In the genomic region with DNA sequence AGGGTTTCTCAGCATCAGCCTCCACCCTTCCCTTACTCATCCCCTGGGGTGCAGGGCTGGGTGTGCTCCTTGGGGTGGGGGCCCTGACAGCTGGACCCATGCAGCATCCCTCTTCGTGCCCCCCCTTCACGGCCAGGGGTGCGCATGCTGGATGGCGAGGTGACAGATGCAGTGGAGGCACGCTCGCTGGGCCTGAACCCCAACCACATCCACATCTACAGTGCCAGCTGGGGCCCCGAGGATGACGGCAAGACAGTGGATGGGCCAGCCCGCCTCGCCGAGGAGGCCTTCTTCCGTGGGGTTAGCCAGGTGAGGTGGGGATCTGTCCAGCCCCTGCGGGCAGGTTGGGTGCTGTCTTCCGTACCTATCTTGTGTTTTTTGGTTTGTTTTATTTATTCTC, we compare ENCODE assay signal across 20 cellular contexts. TPM values are rescaled to one million over a fixed set of nuclear protein-coding genes. Genes with fewer than 3 reads are reported as not detected.
DNase-seq lines count a peak whose midpoint lies in the region; ATAC-seq and TF ChIP-seq lines count a peak whose summit lies in the region.
"Had no signal": no experiment of that assay in that cellular context is flagged by ENCODE, and none has a peak within 500 bp of the region (broad histone marks: within the 10 kb centered on the region; RNA-seq: fewer than 3 reads in every experiment).

No MANE protein-coding gene starts in this region.

- TF ChIP-seq CTCF in endothelial cell (IDR thresholded peaks at IDR 0.05; ENCODE audit: unreplicated experiment) (no peak), sigmoid colon (IDR thresholded peaks at IDR 0.05) (no peak)

- DNase-seq in activated CD4-positive, alpha-beta T cell treated with anti-CD3 and anti-CD28 coated beads for 36 hours = no peak
- DNase-seq in activated CD4-positive, alpha-beta T cell treated with anti-CD3 and anti-CD28 coated beads, Interleukin-2, amount 50 U/mL, for 48 hours = no peak
- DNase-seq in Right ventricle myocardium inferior (ENCODE audit: missing footprints) (peak; percentile 48), cardiac septum (ENCODE audit: low spot score) (no peak), endothelial cell (ENCODE audit: low spot score) (no peak), NCI-H1417 (lab: John Stamatoyannopoulos, UW) (no peak), sigmoid colon (no peak)
- DNase-seq: CD8-positive, alpha-beta memory T cell; DMS79; H9; NCI-H1048; NCI-H146; NCI-H2081 treated with DMSO at 0.1 percent for 48 hours; NCI-H510A treated with DMSO at 0.1 percent for 48 hours; NCI-H82; PC-9 had no signal

- 95 to 97% methylated on average over 14 of the region's 14 CpGs for WGBS in sigmoid colon, 2 donors

- peaks cover 47 to 71% (median 61%) of the 10 kb centered on the region in 4 donors for H3K36me3 ChIP-seq in sigmoid colon

- ATAC-seq in activated CD4-positive, alpha-beta T cell treated with anti-CD3 and anti-CD28 coated beads for 36 hours = no peak
- ATAC-seq in Right ventricle myocardium inferior = no peak
- ATAC-seq in activated CD4-positive, CD25-positive, alpha-beta regulatory T cell treated with anti-CD3 and anti-CD28 coated beads, Interleukin-2, amount 50 U/mL, for 24 hours = no peak

- H3K27ac ChIP-seq in sigmoid colon = no peak overlapping the region
- H3K27ac ChIP-seq: BLaER1, KMS-11, PC-9 had no signal

- no peaks in the 10 kb centered on the region for H3K27me3 ChIP-seq in sigmoid colon
- H3K27me3 ChIP-seq: BLaER1 had no signal

- H3K36me3 Mint-ChIP-seq in activated CD4-positive, alpha-beta T cell treated with anti-CD3 and anti-CD28 coated beads for 36 hours (ENCODE audit: low read depth) = peaks cover 76% of the 10 kb centered on the region
- peaks cover 23% of the 10 kb centered on the region for H3K36me3 Mint-ChIP-seq in endothelial cell (ENCODE audit: low read depth, unreplicated experiment)

- H3K9me3 ChIP-seq in sigmoid colon = no peaks in the 10 kb centered on the region
- H3K9me3 ChIP-seq: BLaER1 had no signal

- H3K4me1 ChIP-seq in sigmoid colon = peaks cover 0 to 17% (median 13%) of the 10 kb centered on the region in 4 donors

- CTCF ChIA-PET in activated CD4-positive, alpha-beta T cell treated with anti-CD3 and anti-CD28 coated beads for 36 hours (lab: Charles Lee) = no interaction called here

- H3K9me3 Mint-ChIP-seq in activated CD4-positive, alpha-beta T cell treated with anti-CD3 and anti-CD28 coated beads for 36 hours (ENCODE audit: low read depth) = no peaks in the 10 kb centered on the region
- H3K9me3 Mint-ChIP-seq in endothelial cell (ENCODE audit: unreplicated experiment) = no peaks in the 10 kb centered on the region
- H3K9me3 Mint-ChIP-seq: CD8-positive, alpha-beta memory T cell; H9 had no signal

- POLR2A ChIA-PET in activated CD4-positive, alpha-beta T cell treated with anti-CD3 and anti-CD28 coated beads for 36 hours (lab: Charles Lee) = interaction anchor here (0.6 kb wide), 1 partner anchor 151 kb away, joined by 6 read pairs; no protein-coding TSS in a partner anchor

- no peak overlapping the region for H3K4me3 Mint-ChIP-seq in activated CD4-positive, alpha-beta T cell treated with anti-CD3 and anti-CD28 coated beads for 36 hours
- peak overlapping the region; percentile 59 for H3K4me3 Mint-ChIP-seq in endothelial cell (ENCODE audit: unreplicated experiment)
- H3K4me3 Mint-ChIP-seq: CD8-positive, alpha-beta memory T cell; H9 had no signal

- no peak overlapping the region for H3K4me3 ChIP-seq in sigmoid colon
- H3K4me3 ChIP-seq: BLaER1, PC-9 had no signal

- peak overlapping the region; percentile 35 for H3K27ac Mint-ChIP-seq in activated CD4-positive, alpha-beta T cell treated with anti-CD3 and anti-CD28 coated beads for 36 hours
- no peak overlapping the region for H3K27ac Mint-ChIP-seq in endothelial cell (ENCODE audit: unreplicated experiment)

- intact Hi-C loops in activated CD4-positive, alpha-beta T cell treated with anti-CD3 and anti-CD28 coated beads for 36 hours (cut with DNase I, micrococcal nuclease) = loop anchor here in 1 of 2 experiments (10.0 kb wide), 1 partner anchor 63 kb away; no protein-coding TSS in a partner anchor
- intact Hi-C loops in Right ventricle myocardium inferior (cut with DNase I) (no loop called here), cardiac septum (cut with DNase I) (no loop called here), sigmoid colon (cut with DNase I) (no loop called here)

- TF ChIP-seq EP300 in sigmoid colon (IDR thresholded peaks at IDR 0.05) = no peak

- no peak for TF ChIP-seq POLR2A in sigmoid colon (IDR thresholded peaks at IDR 0.05)

- H3K27me3 Mint-ChIP-seq in activated CD4-positive, alpha-beta T cell treated with anti-CD3 and anti-CD28 coated beads for 36 hours = no peaks in the 10 kb centered on the region
- H3K27me3 Mint-ChIP-seq in endothelial cell (ENCODE audit: unreplicated experiment) = peaks cover 3% of the 10 kb centered on the region
- H3K27me3 Mint-ChIP-seq: CD8-positive, alpha-beta memory T cell had no signal

- peaks cover 15% of the 10 kb centered on the region for H3K4me1 Mint-ChIP-seq in activated CD4-positive, alpha-beta T cell treated with anti-CD3 and anti-CD28 coated beads for 36 hours
- H3K4me1 Mint-ChIP-seq in endothelial cell (ENCODE audit: unreplicated experiment) = peaks cover 10% of the 10 kb centered on the region

RNA-seq across cellular contexts. Expression of a gene that starts 6.3 kb away (rescaled TPM):
- total RNA-seq in activated CD4-positive, alpha-beta T cell treated with anti-CD3 and anti-CD28 coated beads for 36 hours = 10 to 100 TPM; 12.2 to 15.6 TPM
- total RNA-seq in Right ventricle myocardium inferior (19.3 TPM), cardiac septum (16.2 TPM), endothelial cell (ENCODE audit: unreplicated experiment) (56.3 TPM), sigmoid colon (10 to 100 TPM; 28.0 to 35.5 (median 30.4) TPM)
- 10 to 100 TPM in 1 of 3 donors, 1 to 10 TPM in 2; 4.9 to 17.6 (median 7.2) TPM for polyA plus RNA-seq in sigmoid colon
- total RNA-seq: M059J had no signal

RNA-seq across cellular contexts. Expression of a gene that starts 9.6 kb away (rescaled TPM):
- total RNA-seq in activated CD4-positive, alpha-beta T cell treated with anti-CD3 and anti-CD28 coated beads for 36 hours = 100 to 1,000 TPM; 406 to 422 TPM
- total RNA-seq in Right ventricle myocardium inferior (51.2 TPM), cardiac septum (43.9 TPM), endothelial cell (ENCODE audit: unreplicated experiment) (143 TPM), sigmoid colon (10 to 100 TPM; 21.0 to 35.0 (median 24.3) TPM)
- 10 to 100 TPM; 23.4 to 69.2 (median 30.1) TPM for polyA plus RNA-seq in sigmoid colon

RNA-seq across cellular contexts. Expression of a gene that starts 25.1 kb away (rescaled TPM):
- total RNA-seq in activated CD4-positive, alpha-beta T cell treated with anti-CD3 and anti-CD28 coated beads for 36 hours = 100 to 1,000 TPM in 1 of 2 experiments, 10 to 100 TPM in 1; 76.6 to 104 TPM
- total RNA-seq in Right ventricle myocardium inferior (133 TPM), cardiac septum (73.3 TPM), endothelial cell (ENCODE audit: unreplicated experiment) (72.2 TPM), sigmoid colon (10 to 100 TPM; 27.2 to 57.6 (median 38.4) TPM)
- polyA plus RNA-seq in sigmoid colon = 10 to 100 TPM in 1 of 3 donors, 1 to 10 TPM in 2; 3.7 to 31.0 (median 4.8) TPM

RNA-seq across cellular contexts. Expression of a gene that starts 54.4 kb away (rescaled TPM):
- total RNA-seq in activated CD4-positive, alpha-beta T cell treated with anti-CD3 and anti-CD28 coated beads for 36 hours = 10 to 100 TPM; 34.2 to 41.2 TPM
- total RNA-seq in Right ventricle myocardium inferior = 18.9 TPM
- 11.8 TPM for total RNA-seq in cardiac septum
- total RNA-seq in endothelial cell (ENCODE audit: unreplicated experiment) = 14.5 TPM
- 10 to 100 TPM in 1 of 4 donors, 1 to 10 TPM in 3; 5.2 to 10.7 (median 7.0) TPM for total RNA-seq in sigmoid colon
- polyA plus RNA-seq in sigmoid colon = 10 to 100 TPM; 19.1 to 27.0 (median 24.0) TPM

RNA-seq across cellular contexts. Expression of a gene that starts 57.1 kb away (rescaled TPM):
- 10 to 100 TPM; 51.4 to 65.6 TPM for total RNA-seq in activated CD4-positive, alpha-beta T cell treated with anti-CD3 and anti-CD28 coated beads for 36 hours
- total RNA-seq in Right ventricle myocardium inferior = 25.8 TPM
- 27.2 TPM for total RNA-seq in cardiac septum
- 102 TPM for total RNA-seq in endothelial cell (ENCODE audit: unreplicated experiment)
- 10 to 100 TPM; 36.0 to 63.5 (median 60.2) TPM for total RNA-seq in sigmoid colon
- polyA plus RNA-seq in sigmoid colon = 10 to 100 TPM; 28.8 to 50.4 (median 31.4) TPM
